Comparison of ENCODE assay signal across 16 cellular contexts in the genomic region with DNA sequence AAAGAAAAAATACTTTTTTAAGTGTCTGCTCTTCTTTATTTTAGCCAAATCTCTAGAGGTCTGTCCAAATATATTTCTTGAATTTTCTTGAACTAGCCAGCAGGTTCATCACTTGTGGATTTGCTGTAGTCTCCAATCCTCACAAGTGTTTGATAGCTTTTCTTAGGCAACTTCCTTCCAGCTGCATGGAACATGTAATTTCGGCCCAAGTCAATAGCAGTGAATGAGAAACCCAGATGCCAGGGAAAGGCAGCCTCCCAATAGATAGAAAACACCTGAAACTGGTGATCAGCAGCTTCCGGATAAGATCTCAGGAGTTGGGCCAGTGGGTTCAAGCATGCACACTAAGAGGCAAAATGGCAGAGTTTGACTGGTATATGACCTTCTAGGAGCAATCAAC. TPM values are rescaled to one million over a fixed set of nuclear protein-coding genes. Genes with fewer than 3 reads are reported as not detected.
DNase-seq lines count a peak whose midpoint lies in the region; ATAC-seq and TF ChIP-seq lines count a peak whose summit lies in the region.
"Had no signal": no experiment of that assay in that cellular context is flagged by ENCODE, and none has a peak within 500 bp of the region (broad histone marks: within the 10 kb centered on the region; RNA-seq: fewer than 3 reads in every experiment).

No MANE protein-coding gene starts in this region.

- H3K9me3 Mint-ChIP-seq in activated T-cell treated with anti-CD3 and anti-CD28 coated beads, Interleukin-2, amount 50 U/mL, for 72 hours: peaks cover 2 to 3% of the 10 kb centered on the region in 2 donors
- no peaks in the 10 kb centered on the region for H3K9me3 Mint-ChIP-seq in central memory CD8-positive, alpha-beta T cell

- intact Hi-C loops in transverse colon (cut with DNase I; ENCODE audit: low total_unique reads) (no loop called here), thyroid gland (cut with DNase I) (no loop called here)

- H3K27me3 ChIP-seq in transverse colon (no peaks in the 10 kb centered on the region), upper lobe of left lung (no peaks in the 10 kb centered on the region), thyroid gland (no peaks in the 10 kb centered on the region), suprapubic skin (no peaks in the 10 kb centered on the region)
- H3K27me3 ChIP-seq: breast epithelium, right atrium auricular region, tibial nerve had no signal

- H3K4me3 Mint-ChIP-seq in activated T-cell treated with anti-CD3 and anti-CD28 coated beads, Interleukin-2, amount 50 U/mL, for 72 hours: peak overlapping the region; percentile 72 to 88
- no peak overlapping the region for H3K4me3 Mint-ChIP-seq in central memory CD8-positive, alpha-beta T cell

- peaks cover 42% of the 10 kb centered on the region for H3K4me1 Mint-ChIP-seq in activated T-cell treated with anti-CD3 and anti-CD28 coated beads, Interleukin-2, amount 50 U/mL, for 72 hours (ENCODE audit: low read depth)
- H3K4me1 Mint-ChIP-seq in central memory CD8-positive, alpha-beta T cell: peaks cover 40% of the 10 kb centered on the region

- no peaks in the 10 kb centered on the region for H3K9me3 ChIP-seq in transverse colon
- no peaks in the 10 kb centered on the region for H3K9me3 ChIP-seq in upper lobe of left lung
- H3K9me3 ChIP-seq in thyroid gland: no peaks in the 10 kb centered on the region
- no peaks in the 10 kb centered on the region for H3K9me3 ChIP-seq in suprapubic skin
- H3K9me3 ChIP-seq: breast epithelium, right atrium auricular region, tibial nerve had no signal

- in situ Hi-C loops in transverse colon (cut with MboI; ENCODE audit: low pct_ligation_motif_present in 1 of 4, low pct_unique_long_range_greater_than_20kb in 1 of 4, low sequenced_read_pairs in 3 of 4): no loop called here

- no peak for TF ChIP-seq CTCF in transverse colon (IDR thresholded peaks at IDR 0.05)
- TF ChIP-seq CTCF in upper lobe of left lung (IDR thresholded peaks at IDR 0.05): no peak
- TF ChIP-seq CTCF in thyroid gland (IDR thresholded peaks at IDR 0.05): no peak
- no peak for TF ChIP-seq CTCF in suprapubic skin (IDR thresholded peaks at IDR 0.05)

- no peak for ATAC-seq in activated T-cell treated with anti-CD3 and anti-CD28 coated beads, Interleukin-2, amount 50 U/mL, for 72 hours (replicated peaks in 1 of 2)
- ATAC-seq in central memory CD8-positive, alpha-beta T cell (replicated peaks; ENCODE audit: extremely low read depth, poor library complexity, severe bottlenecking): no peak
- no peak for ATAC-seq in upper lobe of left lung (ENCODE audit: low FRiP score in 2 of 2)

- H3K36me3 Mint-ChIP-seq in activated T-cell treated with anti-CD3 and anti-CD28 coated beads, Interleukin-2, amount 50 U/mL, for 72 hours (ENCODE audit: insufficient read depth in 2 of 2): peaks cover 0 to 7% of the 10 kb centered on the region in 2 donors
- H3K36me3 Mint-ChIP-seq in central memory CD8-positive, alpha-beta T cell (ENCODE audit: insufficient read depth): peaks cover 4% of the 10 kb centered on the region

- 20 to 92% methylated on average over 1 to 2 of the region's 2 CpGs for WGBS in transverse colon (ENCODE audit: low coverage in 1 of 2), 2 donors
- WGBS in upper lobe of left lung, 2 donors: 57 to 72% methylated on average over 2 of the region's 2 CpGs
- 72 to 82% methylated on average over 2 of the region's 2 CpGs for WGBS in thyroid gland, 2 donors
- WGBS in suprapubic skin: 83% methylated on average over 2 of the region's 2 CpGs

- H3K27ac Mint-ChIP-seq in activated T-cell treated with anti-CD3 and anti-CD28 coated beads, Interleukin-2, amount 50 U/mL, for 72 hours: peak overlapping the region; percentile 92
- H3K27ac Mint-ChIP-seq in central memory CD8-positive, alpha-beta T cell (ENCODE audit: low read depth): peak overlapping the region; percentile 84

- DNase-seq in activated T-cell treated with anti-CD3 and anti-CD28 coated beads, Interleukin-2, amount 50 U/mL, for 72 hours: no peak
- no peak for DNase-seq in activated T-cell treated with anti-CD3 and anti-CD28 coated beads, Interleukin-2, amount 50 U/mL, for 48 hours
- DNase-seq in NOMO-1 treated with dmso at 0.1 percent for 144 hours (lab: John Stamatoyannopoulos, UW; ENCODE audit: unreplicated experiment): peak; percentile 32
- no peak for DNase-seq in central memory CD8-positive, alpha-beta T cell (ENCODE audit: low spot score in 2 of 2)
- no peak for DNase-seq in transverse colon
- no peak for DNase-seq in upper lobe of left lung
- no peak for DNase-seq in thyroid gland
- no peak for DNase-seq in suprapubic skin (ENCODE audit: low spot score in 2 of 2)
- DNase-seq: activated T-cell treated with anti-CD3 and anti-CD28 coated beads for 4 hours; NCI-H1436; NK-92 treated with Interleukin-12 subunit alpha and Interleukin-12 subunit beta, amount 100 ng/mL, for 24 hours; T-helper 9 cell had no signal

- no peaks in the 10 kb centered on the region for H3K27me3 Mint-ChIP-seq in activated T-cell treated with anti-CD3 and anti-CD28 coated beads, Interleukin-2, amount 50 U/mL, for 72 hours (ENCODE audit: low read depth)
- no peaks in the 10 kb centered on the region for H3K27me3 Mint-ChIP-seq in central memory CD8-positive, alpha-beta T cell

- TF ChIP-seq POLR2A in transverse colon (IDR thresholded peaks at IDR 0.05) (no peak), upper lobe of left lung (IDR thresholded peaks at IDR 0.05) (no peak), thyroid gland (IDR thresholded peaks at IDR 0.05) (no peak), suprapubic skin (IDR thresholded peaks at IDR 0.05) (no peak)

- H3K36me3 ChIP-seq in transverse colon (no peaks in the 10 kb centered on the region), upper lobe of left lung (no peaks in the 10 kb centered on the region), thyroid gland (no peaks in the 10 kb centered on the region), suprapubic skin (no peaks in the 10 kb centered on the region)
- H3K36me3 ChIP-seq: breast epithelium, right atrium auricular region, tibial nerve had no signal

- H3K4me3 ChIP-seq in transverse colon (no peak overlapping the region), upper lobe of left lung (no peak overlapping the region), thyroid gland (replicated peaks in 1 of 3) (no peak overlapping the region), suprapubic skin (no peak overlapping the region)
- H3K4me3 ChIP-seq: breast epithelium, right atrium auricular region, tibial nerve had no signal

- peak overlapping the region; percentile 31 to 59 (median 45) for H3K27ac ChIP-seq in transverse colon
- no peak overlapping the region for H3K27ac ChIP-seq in upper lobe of left lung
- H3K27ac ChIP-seq in thyroid gland: no peak overlapping the region
- H3K27ac ChIP-seq in suprapubic skin: no peak overlapping the region
- H3K27ac ChIP-seq: breast epithelium, right atrium auricular region had no signal

- H3K4me1 ChIP-seq in transverse colon (peaks cover 0 to 3% (median 0%) of the 10 kb centered on the region in 4 donors), upper lobe of left lung (peaks cover 0 to 8% (median 2%) of the 10 kb centered on the region in 4 donors), thyroid gland (peaks cover 3 to 5% of the 10 kb centered on the region in 2 donors), suprapubic skin (peaks cover 3% of the 10 kb centered on the region)
- H3K4me1 ChIP-seq: breast epithelium, right atrium auricular region had no signal

- TF ChIP-seq EP300 in transverse colon (IDR thresholded peaks at IDR 0.05; ENCODE audit: low read depth) (no peak), upper lobe of left lung (IDR thresholded peaks at IDR 0.05) (no peak), suprapubic skin (IDR thresholded peaks at IDR 0.05) (no peak)

RNA-seq across cellular contexts. Expression of gene RNASEH2B, which starts 15.5 kb away (rescaled TPM):
- 10 to 100 TPM; 63.7 to 86.5 TPM for total RNA-seq in activated T-cell treated with anti-CD3 and anti-CD28 coated beads, Interleukin-2, amount 50 U/mL, for 72 hours
- total RNA-seq in transverse colon: 10 to 100 TPM; 13.8 to 37.5 (median 19.0) TPM
- 10 to 100 TPM; 22.1 to 60.5 (median 38.8) TPM for total RNA-seq in upper lobe of left lung
- total RNA-seq in thyroid gland: 100 to 1,000 TPM in 1 of 4 donors, 10 to 100 TPM in 3; 51.5 to 116 (median 79.8) TPM
- total RNA-seq in suprapubic skin: 10 to 100 TPM; 11.0 to 39.9 (median 21.7) TPM

RNA-seq across cellular contexts. Expression of gene DLEU7, which starts 50.5 kb away (rescaled TPM):
- not detected for total RNA-seq in activated T-cell treated with anti-CD3 and anti-CD28 coated beads, Interleukin-2, amount 50 U/mL, for 72 hours
- total RNA-seq in transverse colon: under 1 TPM in 1 of 4 donors, not detected in 3; 0.16 TPM
- 1 to 10 TPM in 2 of 6 donors, under 1 TPM in 3, not detected in 1; 0.39 to 3.0 (median 0.77) TPM for total RNA-seq in upper lobe of left lung
- under 1 TPM in 2 of 4 donors, not detected in 2; 0.11 to 0.13 TPM for total RNA-seq in thyroid gland
- not detected for total RNA-seq in suprapubic skin
- total RNA-seq: Daoy had no signal

Comparison
In these comparisons a context has a peak if more than half of its experiments do, and no peak if none do; other contexts are left out.
1. H3K27ac ChIP-seq: peak in transverse colon (4 of 4); none in upper lobe of left lung (0 of 4), thyroid gland (0 of 3) and suprapubic skin (single experiment).